Comparison of ENCODE assay signal across 2 cellular contexts in the genomic region with DNA sequence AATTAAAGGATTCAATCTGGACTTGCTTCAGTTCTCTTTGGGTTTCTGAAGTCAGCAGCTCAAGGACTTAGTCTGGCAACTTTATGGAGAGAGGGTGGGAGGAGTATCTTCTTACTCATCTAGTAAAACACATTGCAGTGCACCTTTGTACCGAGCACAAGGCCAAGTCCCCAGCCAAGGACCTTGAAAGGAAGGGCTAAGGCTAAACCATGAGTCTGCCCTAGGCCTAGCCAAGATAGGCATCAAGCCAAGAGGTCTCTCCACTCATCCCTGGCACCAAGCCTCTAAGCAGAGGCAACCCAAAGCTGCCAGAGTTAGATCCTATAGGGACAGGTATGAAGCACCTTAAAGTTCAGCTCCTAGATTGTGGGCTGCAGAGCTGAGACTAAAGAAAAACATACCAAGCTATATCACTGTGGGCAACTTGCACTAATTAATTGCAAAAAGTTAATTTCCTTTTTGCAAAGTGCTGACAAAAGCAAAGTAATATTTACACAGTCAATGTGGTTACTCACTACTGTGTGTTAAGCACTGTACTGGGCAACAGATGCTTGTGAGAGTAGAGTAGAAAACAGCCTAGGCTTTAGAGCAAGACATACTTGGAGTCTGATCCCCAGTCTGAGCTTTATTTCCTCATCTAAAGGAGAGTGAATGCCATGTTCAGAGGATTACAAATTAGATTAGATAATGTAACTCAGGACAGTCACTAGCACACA.
TF ChIP-seq lines count a peak whose summit lies in the region.

No MANE protein-coding gene starts in this region.

TF ChIP-seq in A549, 52 proteins besides CTCF, POLR2A, EP300 and RAD21:
- peak; percentile 57 for TF ChIP-seq MAFK (IDR thresholded peaks at IDR 0.05; ENCODE audit: partially characterized antibody)
- no peak for TF ChIP-seq GATA3 (IDR thresholded peaks at IDR 0.05; ENCODE audit: borderline replicate concordance)
- TF ChIP-seq, protein P1, sequence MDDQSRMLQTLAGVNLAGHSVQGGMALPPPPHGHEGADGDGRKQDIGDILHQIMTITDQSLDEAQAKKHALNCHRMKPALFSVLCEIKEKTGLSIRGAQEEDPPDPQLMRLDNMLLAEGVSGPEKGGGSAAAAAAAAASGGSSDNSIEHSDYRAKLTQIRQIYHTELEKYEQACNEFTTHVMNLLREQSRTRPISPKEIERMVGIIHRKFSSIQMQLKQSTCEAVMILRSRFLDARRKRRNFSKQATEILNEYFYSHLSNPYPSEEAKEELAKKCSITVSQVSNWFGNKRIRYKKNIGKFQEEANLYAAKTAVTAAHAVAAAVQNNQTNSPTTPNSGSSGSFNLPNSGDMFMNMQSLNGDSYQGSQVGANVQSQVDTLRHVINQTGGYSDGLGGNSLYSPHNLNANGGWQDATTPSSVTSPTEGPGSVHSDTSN (IDR thresholded peaks at IDR 0.05) = no peak
- TF ChIP-seq MYC (IDR thresholded peaks at IDR 0.05; ENCODE audit: borderline replicate concordance, low read length) = no peak
- TF ChIP-seq, protein P2, sequence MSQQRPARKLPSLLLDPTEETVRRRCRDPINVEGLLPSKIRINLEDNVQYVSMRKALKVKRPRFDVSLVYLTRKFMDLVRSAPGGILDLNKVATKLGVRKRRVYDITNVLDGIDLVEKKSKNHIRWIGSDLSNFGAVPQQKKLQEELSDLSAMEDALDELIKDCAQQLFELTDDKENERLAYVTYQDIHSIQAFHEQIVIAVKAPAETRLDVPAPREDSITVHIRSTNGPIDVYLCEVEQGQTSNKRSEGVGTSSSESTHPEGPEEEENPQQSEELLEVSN (IDR thresholded peaks at IDR 0.05; ENCODE audit: borderline replicate concordance, low read depth) = no peak
- TF ChIP-seq, protein P3, sequence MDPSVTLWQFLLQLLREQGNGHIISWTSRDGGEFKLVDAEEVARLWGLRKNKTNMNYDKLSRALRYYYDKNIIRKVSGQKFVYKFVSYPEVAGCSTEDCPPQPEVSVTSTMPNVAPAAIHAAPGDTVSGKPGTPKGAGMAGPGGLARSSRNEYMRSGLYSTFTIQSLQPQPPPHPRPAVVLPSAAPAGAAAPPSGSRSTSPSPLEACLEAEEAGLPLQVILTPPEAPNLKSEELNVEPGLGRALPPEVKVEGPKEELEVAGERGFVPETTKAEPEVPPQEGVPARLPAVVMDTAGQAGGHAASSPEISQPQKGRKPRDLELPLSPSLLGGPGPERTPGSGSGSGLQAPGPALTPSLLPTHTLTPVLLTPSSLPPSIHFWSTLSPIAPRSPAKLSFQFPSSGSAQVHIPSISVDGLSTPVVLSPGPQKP (IDR thresholded peaks at IDR 0.05; ENCODE audit: low read depth, low read length) = no peak
- TF ChIP-seq JUN (IDR thresholded peaks at IDR 0.05) = 0 out of 5 replicates have a peak, but pooled peaks of 1 of the 2 experiments have one; percentile 21
- TF ChIP-seq, protein P4, sequence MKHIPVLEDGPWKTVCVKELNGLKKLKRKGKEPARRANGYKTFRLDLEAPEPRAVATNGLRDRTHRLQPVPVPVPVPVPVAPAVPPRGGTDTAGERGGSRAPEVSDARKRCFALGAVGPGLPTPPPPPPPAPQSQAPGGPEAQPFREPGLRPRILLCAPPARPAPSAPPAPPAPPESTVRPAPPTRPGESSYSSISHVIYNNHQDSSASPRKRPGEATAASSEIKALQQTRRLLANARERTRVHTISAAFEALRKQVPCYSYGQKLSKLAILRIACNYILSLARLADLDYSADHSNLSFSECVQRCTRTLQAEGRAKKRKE (CRISPR knock-in tag; IDR thresholded peaks at IDR 0.05; ENCODE audit: low read depth) = no peak
TF ChIP-seq in A549: peak in this region for 2.

TF ChIP-seq in HepG2, 621 proteins besides CTCF, POLR2A, EP300 and RAD21:
- TF ChIP-seq, protein P5, sequence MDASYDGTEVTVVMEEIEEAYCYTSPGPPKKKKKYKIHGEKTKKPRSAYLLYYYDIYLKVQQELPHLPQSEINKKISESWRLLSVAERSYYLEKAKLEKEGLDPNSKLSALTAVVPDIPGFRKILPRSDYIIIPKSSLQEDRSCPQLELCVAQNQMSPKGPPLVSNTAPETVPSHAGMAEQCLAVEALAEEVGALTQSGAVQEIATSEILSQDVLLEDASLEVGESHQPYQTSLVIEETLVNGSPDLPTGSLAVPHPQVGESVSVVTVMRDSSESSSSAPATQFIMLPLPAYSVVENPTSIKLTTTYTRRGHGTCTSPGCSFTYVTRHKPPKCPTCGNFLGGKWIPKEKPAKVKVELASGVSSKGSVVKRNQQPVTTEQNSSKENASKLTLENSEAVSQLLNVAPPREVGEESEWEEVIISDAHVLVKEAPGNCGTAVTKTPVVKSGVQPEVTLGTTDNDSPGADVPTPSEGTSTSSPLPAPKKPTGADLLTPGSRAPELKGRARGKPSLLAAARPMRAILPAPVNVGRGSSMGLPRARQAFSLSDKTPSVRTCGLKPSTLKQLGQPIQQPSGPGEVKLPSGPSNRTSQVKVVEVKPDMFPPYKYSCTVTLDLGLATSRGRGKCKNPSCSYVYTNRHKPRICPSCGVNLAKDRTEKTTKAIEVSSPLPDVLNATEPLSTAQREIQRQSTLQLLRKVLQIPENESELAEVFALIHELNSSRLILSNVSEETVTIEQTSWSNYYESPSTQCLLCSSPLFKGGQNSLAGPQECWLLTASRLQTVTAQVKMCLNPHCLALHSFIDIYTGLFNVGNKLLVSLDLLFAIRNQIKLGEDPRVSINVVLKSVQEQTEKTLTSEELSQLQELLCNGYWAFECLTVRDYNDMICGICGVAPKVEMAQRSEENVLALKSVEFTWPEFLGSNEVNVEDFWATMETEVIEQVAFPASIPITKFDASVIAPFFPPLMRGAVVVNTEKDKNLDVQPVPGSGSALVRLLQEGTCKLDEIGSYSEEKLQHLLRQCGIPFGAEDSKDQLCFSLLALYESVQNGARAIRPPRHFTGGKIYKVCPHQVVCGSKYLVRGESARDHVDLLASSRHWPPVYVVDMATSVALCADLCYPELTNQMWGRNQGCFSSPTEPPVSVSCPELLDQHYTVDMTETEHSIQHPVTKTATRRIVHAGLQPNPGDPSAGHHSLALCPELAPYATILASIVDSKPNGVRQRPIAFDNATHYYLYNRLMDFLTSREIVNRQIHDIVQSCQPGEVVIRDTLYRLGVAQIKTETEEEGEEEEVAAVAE (CRISPR knock-in tag; IDR thresholded peaks at IDR 0.05; ENCODE audit: borderline replicate concordance) = no peak
- no peak for TF ChIP-seq ARNTL (CRISPR knock-in tag; IDR thresholded peaks at IDR 0.05)
- 0 out of 2 replicates have a peak, but pooled peaks have one; percentile 33 for TF ChIP-seq POLR2G (IDR thresholded peaks at IDR 0.05; ENCODE audit: low read depth, low read length)
- peak; percentile 26 to 56; a peak in 2 of 4 replicates for TF ChIP-seq MAFK (conservative IDR thresholded peaks at IDR 0.05 in 1 of 2, IDR thresholded peaks at IDR 0.05 in 1 of 2; ENCODE audit: low read length in 2 of 2)
